In genomic region chr5:14144586-14145355, GRCh38 we compare ENCODE assay signal across 8 cellular contexts. TPM values are rescaled to one million over a fixed set of nuclear protein-coding genes. Genes with fewer than 3 reads are reported as not detected.
DNase-seq lines count a peak whose midpoint lies in the region; TF ChIP-seq lines count a peak whose summit lies in the region.

No MANE protein-coding gene starts in this region.

- peak overlapping the region; percentile 98 for H3K4me2 ChIP-seq in GM23248 (ENCODE audit: unreplicated experiment)

- POLR2A ChIA-PET in GM10248 (lab: Yijun Ruan, JAX) = interaction anchor here (0.8 to 1.5 kb wide), 5 partner anchors 9 to 64 kb away, joined by 3 to 8 read pairs (median 3); no protein-coding TSS in a partner anchor

- H2AFZ ChIP-seq in GM23248 = no peak overlapping the region

- peak overlapping the region; percentile 84 for H3K4me3 ChIP-seq in GM23248

- no peaks in the 10 kb centered on the region for H3K9me3 ChIP-seq in GM23248 (ENCODE audit: low read depth)

- peaks cover 45% of the 10 kb centered on the region for H3K4me1 ChIP-seq in GM23248 (ENCODE audit: insufficient read depth)

- H3K9me2 ChIP-seq in GM23248 (ENCODE audit: insufficient read depth) = no peaks in the 10 kb centered on the region

- H3K79me2 ChIP-seq in GM23248 (ENCODE audit: insufficient read depth) = peaks cover 71% of the 10 kb centered on the region

- DNase-seq in GM10248 (ENCODE audit: extremely low spot score) = peak; percentile 62
- DNase-seq in GM23248 = peak; percentile 84
- DNase-seq in KG1 (lab: John Stamatoyannopoulos, UW) = peak; percentile 41
- DNase-seq in SK-MEL-5 (ENCODE audit: low read depth, low spot score) = peak; percentile 65
- DNase-seq in astrocyte of the hippocampus (ENCODE audit: low read depth, low spot score) = peak; percentile 85
- DNase-seq in hippocampal formation (lab: John Stamatoyannopoulos, UW) = peak; percentile 30 to 47
- DNase-seq in retina = peak; percentile 76
- DNase-seq in middle frontal gyrus (ENCODE audit: extremely low spot score, low spot score) = no peak

- 0 out of 2 replicates have a peak, but pooled peaks cover 5% of the 10 kb centered on the region for H3K36me3 ChIP-seq in GM23248 (ENCODE audit: low read depth)

- H3K27me3 ChIP-seq in GM23248 (replicated peaks; ENCODE audit: insufficient read depth) = no peaks in the 10 kb centered on the region

- H3F3A ChIP-seq in GM23248 (ENCODE audit: insufficient read depth) = peaks cover 64% of the 10 kb centered on the region

- CTCF ChIA-PET in GM10248 (lab: Yijun Ruan, JAX) = interaction anchor here (0.7 to 2.9 kb wide), 8 partner anchors 9 to 126 kb away, joined by 3 to 13 read pairs (median 4); no protein-coding TSS in a partner anchor

- H4K20me1 ChIP-seq in GM23248 (ENCODE audit: insufficient read depth) = peaks cover 12% of the 10 kb centered on the region; the same call in 1 of the 2 replicates

- peak overlapping the region; percentile 79 for H3K27ac ChIP-seq in GM23248

- 1% methylated on average over 36 to 55 of the region's 84 CpGs for WGBS in GM23248 (ENCODE audit: low coverage in 1 of 2, low lambda C conversion rate in 2 of 2, missing lambda C conversion rate in 2 of 2), 2 experiments

- in situ Hi-C loops in GM23248 (cut with MboI) = no loop called here
- in situ Hi-C loops in SK-MEL-5 (cut with HindIII; ENCODE audit: low pct_unique_long_range_greater_than_20kb, low sequenced_read_pairs) = no loop called here

- peak overlapping the region; percentile 93 for H3K9ac ChIP-seq in GM23248

- no peak for TF ChIP-seq CTCF in GM10248 (IDR thresholded peaks at IDR 0.05; ENCODE audit: control extremely low read depth, extremely low read depth, low read depth, missing control alignments)

RNA-seq across cellular contexts. Expression of gene TRIO, which starts 1.6 kb away (rescaled TPM):
- total RNA-seq in GM23248 (2014; rRNA removed; shearing (Covaris generic)) = 171 and 198 TPM in 2 replicates
- 19.0 and 28.1 TPM in 2 replicates for polyA plus RNA-seq in GM23248 (2016; fragmentation: Nextera tagmentation; extraction: Ambion mirVana)
- total RNA-seq in SK-MEL-5 (2014; rRNA removed; shearing (Covaris generic)) = 150 and 176 TPM in 2 replicates
- polyA plus RNA-seq in SK-MEL-5 (2015; cell fraction: cytosol; rRNA removed) = 109 and 126 TPM in 2 replicates
- 316 and 397 TPM in 2 replicates for polyA plus RNA-seq in SK-MEL-5 (2015; cell fraction: nucleus; rRNA removed)
